In genomic region chr11:78725200-78725599, GRCh38 we compare ENCODE assay signal across 21 cellular contexts.
DNase-seq lines count a peak whose midpoint lies in the region; ATAC-seq, FAIRE-seq and TF ChIP-seq lines count a peak whose summit lies in the region.
"Had no signal": no experiment of that assay in that cellular context is flagged by ENCODE, and none has a peak within 500 bp of the region (broad histone marks: within the 10 kb centered on the region; RNA-seq: fewer than 3 reads in every experiment).

No MANE protein-coding gene starts in this region.

- FAIRE-seq in keratinocyte (lab: Jason Lieb, UNC): peak; percentile 5
- FAIRE-seq: A549, D721Med, G401.6, GM12891, GM19239 had no signal

- H3K4me1 ChIP-seq in keratinocyte (ENCODE audit: control insufficient read depth, extremely low read depth, insufficient read depth, low read length): peaks cover 12% of the 10 kb centered on the region
- H3K4me1 ChIP-seq: A549, Caco-2 had no signal

- no peak for ATAC-seq in GM21367 (IDR thresholded peaks at IDR 0.05; ENCODE audit: unreplicated experiment)
- ATAC-seq: A549; CD8-positive, alpha-beta T cell had no signal

- peaks cover 0 to 10% of the 10 kb centered on the region in 2 experiments for H3K36me3 ChIP-seq in keratinocyte (ENCODE audit: control insufficient read depth in 2 of 2, extremely low read depth in 1 of 2, insufficient read depth in 2 of 2, low read length in 2 of 2)

- DNase-seq in NCI-H82 (lab: John Stamatoyannopoulos, UW) (peak; percentile 14), NCI-H82 treated with DMSO at 0.1 percent for 48 hours (lab: John Stamatoyannopoulos, UW; ENCODE audit: unreplicated experiment) (no peak), keratinocyte (ENCODE audit: low read depth, low spot score) (no peak), neural crest cell (ENCODE audit: low read depth, low spot score) (no peak)
- DNase-seq: AML-193; Caco-2; Calu3; CD4-positive, alpha-beta T cell; CD8-positive, alpha-beta T cell; DMS79 treated with DMSO at 0.1 percent for 48 hours; GF-D8 had no signal

- H3K79me2 ChIP-seq in keratinocyte (ENCODE audit: control insufficient read depth, insufficient read depth, low read length): no peaks in the 10 kb centered on the region

- H3K4me3 Mint-ChIP-seq in neural crest cell: no peak overlapping the region
- H3K4me3 Mint-ChIP-seq: B cell; CD4-positive, alpha-beta T cell; CD8-positive, alpha-beta T cell had no signal

- dilution Hi-C loops in keratinocyte (cut with MboI; ENCODE audit: extremely low pct_ligation_motif_present, low sequenced_read_pairs): no loop called here

- no peaks in the 10 kb centered on the region for H3K9me3 ChIP-seq in keratinocyte (ENCODE audit: control insufficient read depth, low read depth, low read length)
- H3K9me3 ChIP-seq: A549; BLaER1 treated with 17β-estradiol and CSF1 and Interleukin-3, amounts not matched to agents 10 nM and 100 nM; Caco-2 had no signal

- peaks cover 3% of the 10 kb centered on the region for H3K4me1 Mint-ChIP-seq in neural crest cell
- H3K4me1 Mint-ChIP-seq: B cell had no signal

- H3K27me3 Mint-ChIP-seq in neural crest cell (ENCODE audit: low read depth): no peaks in the 10 kb centered on the region
- H3K27me3 Mint-ChIP-seq: B cell had no signal

- no peak overlapping the region for H3K4me2 ChIP-seq in keratinocyte (ENCODE audit: control insufficient read depth, extremely low read depth, insufficient read depth, low read depth, low read length)
- H3K4me2 ChIP-seq: A549; BLaER1 treated with 17β-estradiol and CSF1 and Interleukin-3, amounts not matched to agents 10 nM and 100 nM had no signal

- H3K27me3 ChIP-seq in keratinocyte (ENCODE audit: control insufficient read depth, extremely low read depth, insufficient read depth, low read length): no peaks in the 10 kb centered on the region
- H3K27me3 ChIP-seq: BLaER1 treated with 17β-estradiol and CSF1 and Interleukin-3, amounts not matched to agents 10 nM and 100 nM had no signal

- H3K9ac ChIP-seq in keratinocyte (ENCODE audit: control insufficient read depth, extremely low read depth, insufficient read depth, low read length): no peak overlapping the region
- H3K9ac ChIP-seq: BLaER1 treated with 17β-estradiol and CSF1 and Interleukin-3, amounts not matched to agents 10 nM and 100 nM had no signal

- H3K27ac Mint-ChIP-seq in neural crest cell (ENCODE audit: unreplicated experiment): peak overlapping the region; percentile 8
- H3K27ac Mint-ChIP-seq: B cell; CD4-positive, alpha-beta T cell; CD8-positive, alpha-beta T cell had no signal

- TF ChIP-seq CTCF in keratinocyte (optimal IDR thresholded peaks at IDR 0.05 in 1 of 3, IDR thresholded peaks at IDR 0.05 in 1 of 3, conservative IDR thresholded peaks at IDR 0.05 in 1 of 3; ENCODE audit: extremely low read depth in 1 of 3, insufficient read depth in 2 of 3, low read length in 3 of 3): no peak
- TF ChIP-seq CTCF in neural crest cell (conservative IDR thresholded peaks at IDR 0.05): no peak

- H3K27ac ChIP-seq in keratinocyte (ENCODE audit: control insufficient read depth, insufficient read depth, low read length): no peak overlapping the region
- H3K27ac ChIP-seq: 22Rv1; A549; BLaER1 treated with 17β-estradiol and CSF1 and Interleukin-3, amounts not matched to agents 10 nM and 100 nM; C4-2B had no signal

- H3K9me1 ChIP-seq in keratinocyte (ENCODE audit: control insufficient read depth, extremely low read depth, insufficient read depth, low read length): no peaks in the 10 kb centered on the region

- H4K20me1 ChIP-seq in keratinocyte (ENCODE audit: control insufficient read depth, extremely low read depth, insufficient read depth, low read length): no peaks in the 10 kb centered on the region
- H4K20me1 ChIP-seq: BLaER1 treated with 17β-estradiol and CSF1 and Interleukin-3, amounts not matched to agents 10 nM and 100 nM had no signal

- H3K4me3 ChIP-seq in keratinocyte (ENCODE audit: control insufficient read depth in 2 of 3, extremely low read depth in 1 of 3, insufficient read depth in 2 of 3, low read depth in 1 of 3, low read length in 3 of 3): no peak overlapping the region
- H3K4me3 ChIP-seq: A549; BLaER1 treated with 17β-estradiol and CSF1 and Interleukin-3, amounts not matched to agents 10 nM and 100 nM had no signal

- H3K9me3 Mint-ChIP-seq in neural crest cell: no peaks in the 10 kb centered on the region
- H3K9me3 Mint-ChIP-seq: CD4-positive, alpha-beta T cell; CD8-positive, alpha-beta T cell had no signal

- peaks cover 9% of the 10 kb centered on the region for H3K36me3 Mint-ChIP-seq in neural crest cell (ENCODE audit: low read depth)
- H3K36me3 Mint-ChIP-seq: CD8-positive, alpha-beta T cell had no signal

- H2AFZ ChIP-seq in keratinocyte (ENCODE audit: control insufficient read depth, low read length): no peak overlapping the region
